Comparison of ENCODE assay signal across 1 cellular context in the genomic region with DNA sequence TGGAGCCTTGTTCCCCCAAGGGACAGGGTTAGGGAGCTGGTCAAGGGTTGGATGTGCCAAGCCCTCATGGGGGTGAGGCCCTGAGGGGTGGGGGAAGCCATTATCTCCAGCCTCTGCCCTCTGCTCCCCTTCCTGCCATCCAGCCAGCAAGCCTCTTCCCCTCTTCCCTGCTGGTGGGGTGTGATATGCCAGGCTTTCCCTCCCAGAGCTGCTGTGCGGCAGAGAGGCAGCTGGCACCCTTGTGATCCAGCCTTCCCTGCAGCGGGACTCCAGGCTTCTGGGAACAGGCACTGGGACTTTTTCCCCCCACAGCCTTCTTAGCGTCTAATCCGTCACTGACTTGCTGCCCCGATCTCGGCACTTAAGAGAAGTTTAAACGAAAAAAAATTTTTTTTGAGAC.
TF ChIP-seq lines count a peak whose summit lies in the region.

No MANE protein-coding gene starts in this region.

TF ChIP-seq in WTC11, 78 proteins besides CTCF, POLR2A, EP300 and RAD21 (continued from another document):
- no peak for TF ChIP-seq CREB1 (CRISPR knock-in tag; IDR thresholded peaks at IDR 0.05)
- TF ChIP-seq, protein P1, sequence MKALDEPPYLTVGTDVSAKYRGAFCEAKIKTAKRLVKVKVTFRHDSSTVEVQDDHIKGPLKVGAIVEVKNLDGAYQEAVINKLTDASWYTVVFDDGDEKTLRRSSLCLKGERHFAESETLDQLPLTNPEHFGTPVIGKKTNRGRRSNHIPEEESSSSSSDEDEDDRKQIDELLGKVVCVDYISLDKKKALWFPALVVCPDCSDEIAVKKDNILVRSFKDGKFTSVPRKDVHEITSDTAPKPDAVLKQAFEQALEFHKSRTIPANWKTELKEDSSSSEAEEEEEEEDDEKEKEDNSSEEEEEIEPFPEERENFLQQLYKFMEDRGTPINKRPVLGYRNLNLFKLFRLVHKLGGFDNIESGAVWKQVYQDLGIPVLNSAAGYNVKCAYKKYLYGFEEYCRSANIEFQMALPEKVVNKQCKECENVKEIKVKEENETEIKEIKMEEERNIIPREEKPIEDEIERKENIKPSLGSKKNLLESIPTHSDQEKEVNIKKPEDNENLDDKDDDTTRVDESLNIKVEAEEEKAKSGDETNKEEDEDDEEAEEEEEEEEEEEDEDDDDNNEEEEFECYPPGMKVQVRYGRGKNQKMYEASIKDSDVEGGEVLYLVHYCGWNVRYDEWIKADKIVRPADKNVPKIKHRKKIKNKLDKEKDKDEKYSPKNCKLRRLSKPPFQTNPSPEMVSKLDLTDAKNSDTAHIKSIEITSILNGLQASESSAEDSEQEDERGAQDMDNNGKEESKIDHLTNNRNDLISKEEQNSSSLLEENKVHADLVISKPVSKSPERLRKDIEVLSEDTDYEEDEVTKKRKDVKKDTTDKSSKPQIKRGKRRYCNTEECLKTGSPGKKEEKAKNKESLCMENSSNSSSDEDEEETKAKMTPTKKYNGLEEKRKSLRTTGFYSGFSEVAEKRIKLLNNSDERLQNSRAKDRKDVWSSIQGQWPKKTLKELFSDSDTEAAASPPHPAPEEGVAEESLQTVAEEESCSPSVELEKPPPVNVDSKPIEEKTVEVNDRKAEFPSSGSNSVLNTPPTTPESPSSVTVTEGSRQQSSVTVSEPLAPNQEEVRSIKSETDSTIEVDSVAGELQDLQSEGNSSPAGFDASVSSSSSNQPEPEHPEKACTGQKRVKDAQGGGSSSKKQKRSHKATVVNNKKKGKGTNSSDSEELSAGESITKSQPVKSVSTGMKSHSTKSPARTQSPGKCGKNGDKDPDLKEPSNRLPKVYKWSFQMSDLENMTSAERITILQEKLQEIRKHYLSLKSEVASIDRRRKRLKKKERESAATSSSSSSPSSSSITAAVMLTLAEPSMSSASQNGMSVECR (CRISPR knock-in tag; IDR thresholded peaks at IDR 0.05; ENCODE audit: borderline replicate concordance) = no peak
- TF ChIP-seq ZNF423 (CRISPR knock-in tag; IDR thresholded peaks at IDR 0.05) = no peak
